Comparison of ENCODE assay signal across 24 cellular contexts in genomic region chr19:39217094-39217493, GRCh38. TPM values are rescaled to one million over a fixed set of nuclear protein-coding genes. Genes with fewer than 3 reads are reported as not detected.
"Had no signal": no experiment of that assay in that cellular context is flagged by ENCODE, and none has a peak within 500 bp of the region (broad histone marks: within the 10 kb centered on the region; RNA-seq: fewer than 3 reads in every experiment).

No MANE protein-coding gene starts in this region.

- H3K4me3 Mint-ChIP-seq: IgD-negative memory B cell had no signal

- DNase-seq: Kasumi-1, MM.1S, NCI-H1092 treated with DMSO at 0.1 percent for 48 hours, NCI-H1436, NCI-H187, NCI-H2029, NCI-H2081 treated with DMSO at 0.1 percent for 48 hours, NCI-H2171, NCI-H226, NCI-H446, NCI-H510A, NCI-H524 treated with DMSO at 0.1 percent for 48 hours, NCI-H69, NCI-H774, Right ventricle myocardium superior, SIG-M5 had no signal

- H3K9ac ChIP-seq: KMS-11 had no signal

- H3K36me3 ChIP-seq: SJSA1 had no signal

- FAIRE-seq: K562, RCC 7860 had no signal

- H3K4me2 ChIP-seq: KMS-11 had no signal

- ATAC-seq: K562 had no signal

- H3K4me1 ChIP-seq: SJSA1 had no signal

- H3K27ac ChIP-seq: KMS-11, SJSA1, SK-N-MC had no signal

- H3K4me3 ChIP-seq: K562, SJSA1, SK-N-MC had no signal

- H3K27ac Mint-ChIP-seq: IgD-negative memory B cell had no signal

- H3K9me3 ChIP-seq: SJSA1 had no signal

RNA-seq across cellular contexts. Expression of gene SYCN, which starts 13.0 kb away (rescaled TPM):
- total RNA-seq: HT1080, K562, M059J, Right ventricle myocardium superior, SJSA1 had no signal
- polyA plus RNA-seq: IgD-negative memory B cell, K562 had no signal

RNA-seq across cellular contexts. Expression of gene NCCRP1, which starts 20.3 kb away (rescaled TPM):
- total RNA-seq: HT1080, K562, M059J, Right ventricle myocardium superior, SJSA1 had no signal
- polyA plus RNA-seq: IgD-negative memory B cell had no signal

RNA-seq across cellular contexts. Expression of gene IFNL3, which starts 27.7 kb away (rescaled TPM):
- total RNA-seq: HT1080, K562, M059J, Right ventricle myocardium superior, SJSA1 had no signal
- polyA plus RNA-seq: IgD-negative memory B cell, K562 had no signal

RNA-seq across cellular contexts. Expression of gene IFNL4, which starts 31.6 kb away (rescaled TPM):
- total RNA-seq: HT1080, K562, M059J, Right ventricle myocardium superior, SJSA1 had no signal
- polyA plus RNA-seq: IgD-negative memory B cell, K562 had no signal

RNA-seq across cellular contexts. Expression of gene IFNL2, which starts 51.1 kb away (rescaled TPM):
- total RNA-seq: HT1080, K562, M059J, Right ventricle myocardium superior, SJSA1 had no signal
- polyA plus RNA-seq: IgD-negative memory B cell, K562 had no signal
